Comparison of ENCODE assay signal across 27 cellular contexts in genomic region chr21:40349591-40349990, GRCh38.
"Had no signal": no experiment of that assay in that cellular context is flagged by ENCODE, and none has a peak within 500 bp of the region (broad histone marks: within the 10 kb centered on the region; RNA-seq: fewer than 3 reads in every experiment).

No MANE protein-coding gene starts in this region.

- H3K9me3 ChIP-seq: stomach, suprapubic skin, testis, thoracic aorta, thyroid gland, tibial artery, tibial nerve, transverse colon, upper lobe of left lung, upper lobe of right lung, uterus, vagina had no signal

- H3K27me3 ChIP-seq: suprapubic skin, testis, thyroid gland, tibial artery, tibial nerve, upper lobe of left lung, upper lobe of right lung, uterus, vagina had no signal

- ATAC-seq: stimulated activated effector memory CD8-positive, alpha-beta T cell treated with anti-CD3 and anti-CD28 coated beads, Interleukin-12 subunit alpha, Interleukin-12 subunit beta, amount 100 ng/mL, for 72 hours; stimulated activated memory B cell treated with anti-CD40 and anti-IgM and Interleukin-4, amounts not matched to agents 10 μg/mL and 1 μg/mL and 100 μg/mL, for 72 hours; stimulated activated naive B cell treated with anti-CD40 and anti-IgM and Interleukin-4, amounts not matched to agents 10 μg/mL and 1 μg/mL and 100 μg/mL, for 72 hours; stimulated activated naive CD8-positive, alpha-beta T cell treated with anti-CD3 and anti-CD28 coated beads, Interleukin-15, amount 100 ng/mL, for 72 hours; stimulated activated naive CD8-positive, alpha-beta T cell treated with anti-CD3 and anti-CD28 coated beads, Interleukin-15, Interleukin-2, amounts not matched to agents 100 U/mL and 50 U/mL, for 24 hours; upper lobe of right lung had no signal

- H3K4me3 ChIP-seq: stomach, suprapubic skin, testis, thoracic aorta, thyroid gland, tibial artery, tibial nerve, transverse colon, upper lobe of left lung, upper lobe of right lung, uterus, vagina had no signal

- FAIRE-seq: urothelium cell line had no signal

- H3K36me3 ChIP-seq: stomach, suprapubic skin, thoracic aorta, thyroid gland, tibial artery, tibial nerve, transverse colon, upper lobe of left lung, upper lobe of right lung, uterus, vagina had no signal

- H3K4me1 ChIP-seq: stomach, suprapubic skin, testis, thyroid gland, tibial artery, tibial nerve, transverse colon, upper lobe of left lung, upper lobe of right lung, uterus, vagina had no signal

- DNase-seq: stimulated activated CD4-positive, alpha-beta T cell treated with anti-CD3 and anti-CD28 coated beads, Interleukin-2, amount 100 ng/mL, for 48 hours; stimulated activated CD4-positive, alpha-beta T cell treated with anti-CD3 and anti-CD28 coated beads, Interleukin-4, amount 100 ng/mL, for 1 hour; stimulated activated CD4-positive, alpha-beta T cell treated with anti-CD3 and anti-CD28 coated beads, Interleukin-4, amount 100 ng/mL, for 24 hours; stimulated activated CD4-positive, alpha-beta T cell treated with anti-CD3 and anti-CD28 coated beads, Interleukin-4, amount 100 ng/mL, for 4 hours; stimulated activated CD8-positive, alpha-beta memory T cell treated with anti-CD3 and anti-CD28 coated beads, Interleukin-4, amount 100 ng/mL, for 48 hours; stimulated activated naive B cell treated with anti-CD40 and anti-IgM and Interleukin-4, amounts not matched to agents 10 μg/mL and 1 μg/mL and 100 μg/mL, for 72 hours; stimulated activated naive CD4-positive, alpha-beta T cell; stimulated activated naive CD4-positive, alpha-beta T cell treated with Interleukin-2 at 50 U/mL for 16 hours; stimulated activated naive CD8-positive, alpha-beta T cell treated with anti-CD3 and anti-CD28 coated beads, Interleukin-15, amount 100 ng/mL, for 72 hours; stimulated activated naive CD8-positive, alpha-beta T cell treated with anti-CD3 and anti-CD28 coated beads, Interleukin-15, Interleukin-2, amounts not matched to agents 100 U/mL and 50 U/mL, for 24 hours; stomach; substantia nigra; testis; thyroid gland; tibial artery; transverse colon; trophoblast cell; upper lobe of left lung; upper lobe of right lung; uterus had no signal

- H3K27ac ChIP-seq: stomach, suprapubic skin, testis, thoracic aorta, thyroid gland, tibial artery, tibial nerve, transverse colon, upper lobe of left lung, upper lobe of right lung, uterus, vagina had no signal
